1 cellular context compared by ENCODE assay signal in the genomic region with DNA sequence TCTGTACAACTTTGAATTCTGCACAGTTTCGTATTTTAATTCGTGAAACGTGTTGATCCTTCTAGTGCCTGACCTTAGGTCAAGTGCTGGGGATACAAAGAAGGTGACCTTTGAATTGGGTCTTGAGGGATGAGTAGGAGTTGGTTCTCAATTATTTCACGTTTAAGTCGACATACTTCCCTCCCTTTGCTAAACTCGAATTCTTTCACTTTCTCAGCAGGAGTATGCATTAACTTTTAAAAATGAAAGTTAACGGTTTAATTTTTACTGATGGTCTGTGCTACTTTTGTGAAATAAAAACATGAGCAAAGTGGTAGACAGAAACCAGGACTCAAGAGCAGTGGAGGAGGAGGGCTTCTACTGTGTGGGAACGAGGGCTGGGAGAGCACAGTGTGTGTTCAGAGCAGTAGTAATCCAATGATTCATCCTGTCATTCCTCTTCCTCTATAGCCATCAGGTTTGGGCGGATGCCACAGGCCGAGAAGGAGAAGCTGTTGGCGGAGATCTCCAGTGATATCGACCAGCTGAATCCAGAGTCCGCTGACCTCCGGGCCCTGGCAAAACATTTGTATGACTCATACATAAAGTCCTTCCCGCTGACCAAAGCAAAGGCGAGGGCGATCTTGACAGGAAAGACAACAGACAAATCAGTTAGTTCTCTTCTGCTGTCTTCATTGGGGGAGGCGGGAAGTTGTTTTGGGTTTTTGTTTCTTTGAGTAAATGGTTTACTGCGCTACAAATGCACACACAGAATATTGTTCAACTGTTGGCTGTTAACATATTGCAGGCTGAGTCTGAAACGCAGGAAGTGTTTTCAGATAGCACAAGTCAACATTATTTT.
TF ChIP-seq lines count a peak whose summit lies in the region.

No MANE protein-coding gene starts in this region.

TF ChIP-seq in K562, 482 proteins besides CTCF, POLR2A, EP300 and RAD21 (continued from another document and continues in another):
- TF ChIP-seq, protein P1, sequence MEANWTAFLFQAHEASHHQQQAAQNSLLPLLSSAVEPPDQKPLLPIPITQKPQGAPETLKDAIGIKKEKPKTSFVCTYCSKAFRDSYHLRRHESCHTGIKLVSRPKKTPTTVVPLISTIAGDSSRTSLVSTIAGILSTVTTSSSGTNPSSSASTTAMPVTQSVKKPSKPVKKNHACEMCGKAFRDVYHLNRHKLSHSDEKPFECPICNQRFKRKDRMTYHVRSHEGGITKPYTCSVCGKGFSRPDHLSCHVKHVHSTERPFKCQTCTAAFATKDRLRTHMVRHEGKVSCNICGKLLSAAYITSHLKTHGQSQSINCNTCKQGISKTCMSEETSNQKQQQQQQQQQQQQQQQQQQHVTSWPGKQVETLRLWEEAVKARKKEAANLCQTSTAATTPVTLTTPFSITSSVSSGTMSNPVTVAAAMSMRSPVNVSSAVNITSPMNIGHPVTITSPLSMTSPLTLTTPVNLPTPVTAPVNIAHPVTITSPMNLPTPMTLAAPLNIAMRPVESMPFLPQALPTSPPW (CRISPR knock-in tag; IDR thresholded peaks at IDR 0.05), result peak; percentile 29
- TF ChIP-seq NRF1 (conservative IDR thresholded peaks at IDR 0.05 in 1 of 2, IDR thresholded peaks at IDR 0.05 in 1 of 2) (peak; percentile 14 to 17; a peak in 2 of 4 replicates), RNF2 (IDR thresholded peaks at IDR 0.05) (peak; percentile 92; the same call in 1 of the 2 replicates), MEIS2 (IDR thresholded peaks at IDR 0.05; ENCODE audit: partially characterized antibody) (peak; percentile 98), CBX3 (IDR thresholded peaks at IDR 0.05; ENCODE audit: borderline replicate concordance in 1 of 2, low read length in 2 of 2) (peak in 1 of 2 experiments; percentile 18; a peak in 1 of 3 replicates), NFIC (IDR thresholded peaks at IDR 0.05) (peak; percentile 58), C11orf30 (IDR thresholded peaks at IDR 0.05; ENCODE audit: low read depth) (peak; percentile 6; the same call in 1 of the 2 replicates), NBN (IDR thresholded peaks at IDR 0.05; ENCODE audit: low read depth) (peak; percentile 60; the same call in 1 of the 2 replicates), ZEB2 (IDR thresholded peaks at IDR 0.05) (peak; percentile 54; the same call in 1 of the 2 replicates), ATF1 (CRISPR knock-in tag; IDR thresholded peaks at IDR 0.05) (no peak), ATF1 (tag; IDR thresholded peaks at IDR 0.05) (0 out of 2 replicates have a peak, but pooled peaks have one; percentile 33), ZNF766 (CRISPR knock-in tag; conservative IDR thresholded peaks at IDR 0.05) (peak; percentile 61; the same call in 1 of the 2 replicates), RCOR1 (IDR thresholded peaks at IDR 0.05; ENCODE audit: borderline replicate concordance in 1 of 2, low read depth in 2 of 2, low read length in 2 of 2) (peak in 1 of 2 experiments; percentile 93; a peak in 2 of 4 replicates), NR2C2 (CRISPR knock-in tag; IDR thresholded peaks at IDR 0.05) (no peak), NR2C2 (tag; IDR thresholded peaks at IDR 0.05) (peak; percentile 92), TAF1 (IDR thresholded peaks at IDR 0.05; ENCODE audit: control insufficient read depth, extremely low read depth, insufficient read depth, low read length, severe bottlenecking) (no peak), POLR2AphosphoS5 (IDR thresholded peaks at IDR 0.05; ENCODE audit: control insufficient read depth, insufficient read depth, low read depth, low read length) (no peak), OTX1 (CRISPR knock-in tag; IDR thresholded peaks at IDR 0.05) (0 out of 2 replicates have a peak, but pooled peaks have one; percentile 2), ZNF586 (CRISPR knock-in tag; conservative IDR thresholded peaks at IDR 0.05) (0 out of 2 replicates have a peak, but pooled peaks have one; percentile 20), GABPB1 (CRISPR knock-in tag; IDR thresholded peaks at IDR 0.05) (no peak), CCNT2 (IDR thresholded peaks at IDR 0.05; ENCODE audit: borderline replicate concordance, extremely low read depth, insufficient read length, low read depth, low read length) (peak; percentile 82), TFAM (CRISPR knock-in tag; conservative IDR thresholded peaks at IDR 0.05) (no peak), PHTF2 (CRISPR knock-in tag; IDR thresholded peaks at IDR 0.05) (no peak), ZNF584 (CRISPR knock-in tag; IDR thresholded peaks at IDR 0.05; ENCODE audit: low read depth) (peak; percentile 59; the same call in 1 of the 2 replicates), DACH1 (IDR thresholded peaks at IDR 0.05; ENCODE audit: partially characterized antibody) (peak; percentile 69), BACH1 (tag; IDR thresholded peaks at IDR 0.05) (peak; percentile 49; the same call in 1 of the 2 replicates), FOS (IDR thresholded peaks at IDR 0.05; ENCODE audit: extremely low read depth, insufficient read length) (peak; percentile 78), ATF7 (IDR thresholded peaks at IDR 0.05) (peak; percentile 94), RBM34 (IDR thresholded peaks at IDR 0.05; ENCODE audit: borderline replicate concordance, insufficient read depth, low read length) (no peak), ZNF445 (CRISPR knock-in tag; IDR thresholded peaks at IDR 0.05; ENCODE audit: low read depth) (no peak), ZNF444 (CRISPR knock-in tag; IDR thresholded peaks at IDR 0.05) (0 out of 2 replicates have a peak, but pooled peaks have one; percentile 8), ELF4 (CRISPR knock-in tag; IDR thresholded peaks at IDR 0.05) (peak; percentile 15; the same call in 1 of the 2 replicates), ZKSCAN1 (IDR thresholded peaks at IDR 0.05; ENCODE audit: low read depth, low read length) (peak; percentile 80; the same call in 1 of the 2 replicates), ZNF175 (CRISPR knock-in tag; IDR thresholded peaks at IDR 0.05; ENCODE audit: low read depth) (peak; percentile 51), TBL1XR1 (IDR thresholded peaks at IDR 0.05; ENCODE audit: low read length in 2 of 2) (peak in 1 of 2 experiments; percentile 51; a peak in 1 of 4 replicates), FOSL1 (tag; conservative IDR thresholded peaks at IDR 0.05) (peak; percentile 100), CBX5 (IDR thresholded peaks at IDR 0.05; ENCODE audit: borderline replicate concordance, low read depth) (peak; percentile 88; the same call in 1 of the 2 replicates), POLR3A (IDR thresholded peaks at IDR 0.05; ENCODE audit: borderline replicate concordance, extremely low read depth, insufficient read depth, insufficient read length) (no peak), KLF16 (IDR thresholded peaks at IDR 0.05) (peak; percentile 93), JUNB (CRISPR knock-in tag; conservative IDR thresholded peaks at IDR 0.05) (peak; percentile 95), ETV5 (CRISPR knock-in tag; IDR thresholded peaks at IDR 0.05; ENCODE audit: low read depth) (peak; percentile 87), NFE2 (IDR thresholded peaks at IDR 0.05; ENCODE audit: low read depth) (0 out of 2 replicates have a peak, but pooled peaks have one; percentile 42), SREBF2 (CRISPR knock-in tag; IDR thresholded peaks at IDR 0.05) (no peak), DPF2 (IDR thresholded peaks at IDR 0.05) (peak; percentile 83), STAT5A (IDR thresholded peaks at IDR 0.05; ENCODE audit: borderline replicate concordance, low read length) (0 out of 2 replicates have a peak, but pooled peaks have one; percentile 10), TRIM24 (IDR thresholded peaks at IDR 0.05) (peak in 1 of 2 experiments; percentile 84; a peak in 3 of 4 replicates)
- TF ChIP-seq, protein P2, sequence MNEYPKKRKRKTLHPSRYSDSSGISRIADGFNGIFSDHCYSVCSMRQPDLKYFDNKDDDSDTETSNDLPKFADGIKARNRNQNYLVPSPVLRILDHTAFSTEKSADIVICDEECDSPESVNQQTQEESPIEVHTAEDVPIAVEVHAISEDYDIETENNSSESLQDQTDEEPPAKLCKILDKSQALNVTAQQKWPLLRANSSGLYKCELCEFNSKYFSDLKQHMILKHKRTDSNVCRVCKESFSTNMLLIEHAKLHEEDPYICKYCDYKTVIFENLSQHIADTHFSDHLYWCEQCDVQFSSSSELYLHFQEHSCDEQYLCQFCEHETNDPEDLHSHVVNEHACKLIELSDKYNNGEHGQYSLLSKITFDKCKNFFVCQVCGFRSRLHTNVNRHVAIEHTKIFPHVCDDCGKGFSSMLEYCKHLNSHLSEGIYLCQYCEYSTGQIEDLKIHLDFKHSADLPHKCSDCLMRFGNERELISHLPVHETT (CRISPR knock-in tag; conservative IDR thresholded peaks at IDR 0.05 in 1 of 2, IDR thresholded peaks at IDR 0.05 in 1 of 2), result 0 out of 4 replicates have a peak, but pooled peaks of 1 of the 2 experiments have one; percentile 56
- TF ChIP-seq, protein P3, sequence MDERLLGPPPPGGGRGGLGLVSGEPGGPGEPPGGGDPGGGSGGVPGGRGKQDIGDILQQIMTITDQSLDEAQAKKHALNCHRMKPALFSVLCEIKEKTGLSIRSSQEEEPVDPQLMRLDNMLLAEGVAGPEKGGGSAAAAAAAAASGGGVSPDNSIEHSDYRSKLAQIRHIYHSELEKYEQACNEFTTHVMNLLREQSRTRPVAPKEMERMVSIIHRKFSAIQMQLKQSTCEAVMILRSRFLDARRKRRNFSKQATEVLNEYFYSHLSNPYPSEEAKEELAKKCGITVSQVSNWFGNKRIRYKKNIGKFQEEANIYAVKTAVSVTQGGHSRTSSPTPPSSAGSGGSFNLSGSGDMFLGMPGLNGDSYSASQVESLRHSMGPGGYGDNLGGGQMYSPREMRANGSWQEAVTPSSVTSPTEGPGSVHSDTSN (CRISPR knock-in tag; IDR thresholded peaks at IDR 0.05; ENCODE audit: low read depth), result peak; percentile 52; the same call in 1 of the 2 replicates
- TF ChIP-seq, protein P3 (tag; conservative IDR thresholded peaks at IDR 0.05; ENCODE audit: low read depth), result peak; percentile 94
- TF ChIP-seq, protein P4, sequence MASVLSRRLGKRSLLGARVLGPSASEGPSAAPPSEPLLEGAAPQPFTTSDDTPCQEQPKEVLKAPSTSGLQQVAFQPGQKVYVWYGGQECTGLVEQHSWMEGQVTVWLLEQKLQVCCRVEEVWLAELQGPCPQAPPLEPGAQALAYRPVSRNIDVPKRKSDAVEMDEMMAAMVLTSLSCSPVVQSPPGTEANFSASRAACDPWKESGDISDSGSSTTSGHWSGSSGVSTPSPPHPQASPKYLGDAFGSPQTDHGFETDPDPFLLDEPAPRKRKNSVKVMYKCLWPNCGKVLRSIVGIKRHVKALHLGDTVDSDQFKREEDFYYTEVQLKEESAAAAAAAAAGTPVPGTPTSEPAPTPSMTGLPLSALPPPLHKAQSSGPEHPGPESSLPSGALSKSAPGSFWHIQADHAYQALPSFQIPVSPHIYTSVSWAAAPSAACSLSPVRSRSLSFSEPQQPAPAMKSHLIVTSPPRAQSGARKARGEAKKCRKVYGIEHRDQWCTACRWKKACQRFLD (CRISPR knock-in tag; IDR thresholded peaks at IDR 0.05), result peak; percentile 91
- TF ChIP-seq, protein P5, sequence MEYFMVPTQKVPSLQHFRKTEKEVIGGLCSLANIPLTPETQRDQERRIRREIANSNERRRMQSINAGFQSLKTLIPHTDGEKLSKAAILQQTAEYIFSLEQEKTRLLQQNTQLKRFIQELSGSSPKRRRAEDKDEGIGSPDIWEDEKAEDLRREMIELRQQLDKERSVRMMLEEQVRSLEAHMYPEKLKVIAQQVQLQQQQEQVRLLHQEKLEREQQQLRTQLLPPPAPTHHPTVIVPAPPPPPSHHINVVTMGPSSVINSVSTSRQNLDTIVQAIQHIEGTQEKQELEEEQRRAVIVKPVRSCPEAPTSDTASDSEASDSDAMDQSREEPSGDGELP (CRISPR knock-in tag; IDR thresholded peaks at IDR 0.05; ENCODE audit: borderline replicate concordance), result peak; percentile 99
- TF ChIP-seq, protein P6, sequence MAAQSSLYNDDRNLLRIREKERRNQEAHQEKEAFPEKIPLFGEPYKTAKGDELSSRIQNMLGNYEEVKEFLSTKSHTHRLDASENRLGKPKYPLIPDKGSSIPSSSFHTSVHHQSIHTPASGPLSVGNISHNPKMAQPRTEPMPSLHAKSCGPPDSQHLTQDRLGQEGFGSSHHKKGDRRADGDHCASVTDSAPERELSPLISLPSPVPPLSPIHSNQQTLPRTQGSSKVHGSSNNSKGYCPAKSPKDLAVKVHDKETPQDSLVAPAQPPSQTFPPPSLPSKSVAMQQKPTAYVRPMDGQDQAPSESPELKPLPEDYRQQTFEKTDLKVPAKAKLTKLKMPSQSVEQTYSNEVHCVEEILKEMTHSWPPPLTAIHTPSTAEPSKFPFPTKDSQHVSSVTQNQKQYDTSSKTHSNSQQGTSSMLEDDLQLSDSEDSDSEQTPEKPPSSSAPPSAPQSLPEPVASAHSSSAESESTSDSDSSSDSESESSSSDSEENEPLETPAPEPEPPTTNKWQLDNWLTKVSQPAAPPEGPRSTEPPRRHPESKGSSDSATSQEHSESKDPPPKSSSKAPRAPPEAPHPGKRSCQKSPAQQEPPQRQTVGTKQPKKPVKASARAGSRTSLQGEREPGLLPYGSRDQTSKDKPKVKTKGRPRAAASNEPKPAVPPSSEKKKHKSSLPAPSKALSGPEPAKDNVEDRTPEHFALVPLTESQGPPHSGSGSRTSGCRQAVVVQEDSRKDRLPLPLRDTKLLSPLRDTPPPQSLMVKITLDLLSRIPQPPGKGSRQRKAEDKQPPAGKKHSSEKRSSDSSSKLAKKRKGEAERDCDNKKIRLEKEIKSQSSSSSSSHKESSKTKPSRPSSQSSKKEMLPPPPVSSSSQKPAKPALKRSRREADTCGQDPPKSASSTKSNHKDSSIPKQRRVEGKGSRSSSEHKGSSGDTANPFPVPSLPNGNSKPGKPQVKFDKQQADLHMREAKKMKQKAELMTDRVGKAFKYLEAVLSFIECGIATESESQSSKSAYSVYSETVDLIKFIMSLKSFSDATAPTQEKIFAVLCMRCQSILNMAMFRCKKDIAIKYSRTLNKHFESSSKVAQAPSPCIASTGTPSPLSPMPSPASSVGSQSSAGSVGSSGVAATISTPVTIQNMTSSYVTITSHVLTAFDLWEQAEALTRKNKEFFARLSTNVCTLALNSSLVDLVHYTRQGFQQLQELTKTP (IDR thresholded peaks at IDR 0.05; ENCODE audit: low read depth in 1 of 2, partially characterized antibody in 2 of 2), result peak in 1 of 2 experiments; percentile 65
- TF ChIP-seq, protein P7, sequence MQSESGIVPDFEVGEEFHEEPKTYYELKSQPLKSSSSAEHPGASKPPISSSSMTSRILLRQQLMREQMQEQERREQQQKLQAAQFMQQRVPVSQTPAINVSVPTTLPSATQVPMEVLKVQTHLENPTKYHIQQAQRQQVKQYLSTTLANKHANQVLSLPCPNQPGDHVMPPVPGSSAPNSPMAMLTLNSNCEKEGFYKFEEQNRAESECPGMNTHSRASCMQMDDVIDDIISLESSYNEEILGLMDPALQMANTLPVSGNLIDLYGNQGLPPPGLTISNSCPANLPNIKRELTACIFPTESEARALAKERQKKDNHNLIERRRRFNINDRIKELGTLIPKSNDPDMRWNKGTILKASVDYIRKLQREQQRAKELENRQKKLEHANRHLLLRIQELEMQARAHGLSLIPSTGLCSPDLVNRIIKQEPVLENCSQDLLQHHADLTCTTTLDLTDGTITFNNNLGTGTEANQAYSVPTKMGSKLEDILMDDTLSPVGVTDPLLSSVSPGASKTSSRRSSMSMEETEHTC (IDR thresholded peaks at IDR 0.05), result peak; percentile 47; the same call in 1 of the 2 replicates
